In genomic region chrX:29560065-29560464, GRCh38 we compare ENCODE assay signal across 34 cellular contexts.
"Had no signal": no experiment of that assay in that cellular context is flagged by ENCODE, and none has a peak within 500 bp of the region (broad histone marks: within the 10 kb centered on the region; RNA-seq: fewer than 3 reads in every experiment).

No MANE protein-coding gene starts in this region.

- H3K9me3 Mint-ChIP-seq: activated CD4-positive, alpha-beta T cell treated with anti-CD3 and anti-CD28 coated beads, Interleukin-2, amount 10 ng/mL, durations not matched to agents 24 days and 14 days had no signal

- H3K36me3 Mint-ChIP-seq: activated CD4-positive, alpha-beta memory T cell treated with anti-CD3 and anti-CD28 coated beads for 36 hours; activated CD8-positive, alpha-beta memory T cell treated with anti-CD3 and anti-CD28 coated beads, Interleukin-2, amount 10 ng/mL, durations not matched to agents 7 days and 5 days; activated naive CD8-positive, alpha-beta T cell; brain had no signal

- H3K27me3 Mint-ChIP-seq: activated CD4-positive, alpha-beta memory T cell treated with anti-CD3 and anti-CD28 coated beads for 36 hours; activated CD4-positive, alpha-beta T cell treated with anti-CD3 and anti-CD28 coated beads for 36 hours; activated CD4-positive, alpha-beta T cell treated with anti-CD3 and anti-CD28 coated beads, Interleukin-2, amount 10 ng/mL, durations not matched to agents 24 days and 14 days; activated CD8-positive, alpha-beta memory T cell treated with anti-CD3 and anti-CD28 coated beads, Interleukin-2, amount 10 ng/mL, durations not matched to agents 7 days and 5 days; activated naive CD8-positive, alpha-beta T cell; brain; T-helper 17 cell had no signal

- FAIRE-seq: endometrium, endothelial cell of umbilical vein had no signal

- H3K36me3 ChIP-seq: breast epithelium, cardiac muscle cell, colonic mucosa, esophagus squamous epithelium had no signal

- H3K27ac Mint-ChIP-seq: activated CD4-positive, alpha-beta memory T cell treated with anti-CD3 and anti-CD28 coated beads for 36 hours; activated CD4-positive, alpha-beta T cell treated with anti-CD3 and anti-CD28 coated beads for 36 hours; activated CD4-positive, alpha-beta T cell treated with anti-CD3 and anti-CD28 coated beads, Interleukin-2, amount 10 ng/mL, durations not matched to agents 24 days and 14 days; activated CD8-positive, alpha-beta memory T cell treated with anti-CD3 and anti-CD28 coated beads, Interleukin-2, amount 10 ng/mL, durations not matched to agents 7 days and 5 days; activated CD8-positive, alpha-beta T cell treated with anti-CD3 and anti-CD28 coated beads, Interleukin-2, amount 10 ng/mL, durations not matched to agents 7 days and 5 days; activated naive CD8-positive, alpha-beta T cell; activated T-cell treated with anti-CD3 and anti-CD28 coated beads, Interleukin-2, amount 50 U/mL, for 24 hours; activated T-cell treated with anti-CD3 and anti-CD28 coated beads, Interleukin-2, amount 50 U/mL, for 72 hours; brain; T-helper 17 cell; T-helper 2 cell treated with Interferon-gamma antibody and Interleukin-4, amounts not matched to agents 5 μg/mL and 100 μg/mL, for 36 hours had no signal

- H3K4me1 Mint-ChIP-seq: activated CD4-positive, alpha-beta T cell treated with anti-CD3 and anti-CD28 coated beads for 36 hours; activated CD4-positive, alpha-beta T cell treated with anti-CD3 and anti-CD28 coated beads, Interleukin-2, amount 10 ng/mL, durations not matched to agents 24 days and 14 days; activated CD8-positive, alpha-beta memory T cell treated with anti-CD3 and anti-CD28 coated beads, Interleukin-2, amount 10 ng/mL, durations not matched to agents 7 days and 5 days; brain; T-helper 17 cell had no signal

- H3K9me3 ChIP-seq: colonic mucosa had no signal

- H3K4me3 ChIP-seq: breast epithelium, cardiac muscle cell, colonic mucosa, esophagus squamous epithelium had no signal

- ATAC-seq: activated CD4-positive, alpha-beta T cell treated with anti-CD3 and anti-CD28 coated beads for 36 hours; activated CD8-positive, alpha-beta memory T cell treated with anti-CD3 and anti-CD28 coated beads, Interleukin-2, amount 10 ng/mL, durations not matched to agents 7 days and 5 days; activated CD8-positive, alpha-beta T cell treated with anti-CD3 and anti-CD28 coated beads, Interleukin-2, amount 10 ng/mL, durations not matched to agents 7 days and 5 days; activated T-cell treated with anti-CD3 and anti-CD28 coated beads, Interleukin-2, amount 50 U/mL, for 72 hours; T-helper 17 cell had no signal

- DNase-seq: activated CD4-positive, alpha-beta memory T cell treated with anti-CD3 and anti-CD28 coated beads for 36 hours; activated CD4-positive, alpha-beta T cell treated with anti-CD3 and anti-CD28 coated beads for 36 hours; activated CD4-positive, alpha-beta T cell treated with anti-CD3 and anti-CD28 coated beads, Interleukin-2, amount 10 ng/mL, durations not matched to agents 24 days and 14 days; activated CD4-positive, CD25-positive, alpha-beta regulatory T cell; activated CD4-positive, CD25-positive, alpha-beta regulatory T cell treated with anti-CD3 and anti-CD28 coated beads, Interleukin-2, amount 50 U/mL, for 72 hours; activated CD8-positive, alpha-beta memory T cell treated with anti-CD3 and anti-CD28 coated beads, Interleukin-2, amount 10 ng/mL, durations not matched to agents 7 days and 5 days; activated CD8-positive, alpha-beta memory T cell treated with anti-CD3 and anti-CD28 coated beads, Interleukin-2, amount 50 U/mL, for 48 hours; activated CD8-positive, alpha-beta T cell treated with anti-CD3 and anti-CD28 coated beads, Interleukin-2, amount 10 ng/mL, durations not matched to agents 7 days and 5 days; activated gamma-delta T cell; activated naive CD4-positive, alpha-beta T cell; activated naive CD4-positive, alpha-beta T cell treated with anti-CD3 and anti-CD28 coated beads, Interleukin-2, amount 50 U/mL, for 16 hours; activated T-cell treated with anti-CD3 and anti-CD28 coated beads for 4 hours; activated T-cell treated with anti-CD3 and anti-CD28 coated beads, Interleukin-2, amount 50 U/mL, for 24 hours; activated T-cell treated with anti-CD3 and anti-CD28 coated beads, Interleukin-2, amount 50 U/mL, for 72 hours; amygdala; aorta; central memory CD4-positive, alpha-beta T cell; cerebellar nuclear complex; colonic mucosa; effector CD8-positive, alpha-beta T cell; esophagus squamous epithelium; foreskin fibroblast; head of caudate nucleus; T-helper 1 cell; T-helper 17 cell; T1000 had no signal

- H3K27me3 ChIP-seq: cardiac muscle cell, colonic mucosa, esophagus squamous epithelium had no signal

- H3K4me3 Mint-ChIP-seq: activated CD4-positive, alpha-beta memory T cell treated with anti-CD3 and anti-CD28 coated beads for 36 hours; activated CD4-positive, alpha-beta T cell treated with anti-CD3 and anti-CD28 coated beads for 36 hours; activated CD4-positive, alpha-beta T cell treated with anti-CD3 and anti-CD28 coated beads, Interleukin-2, amount 10 ng/mL, durations not matched to agents 24 days and 14 days; activated CD8-positive, alpha-beta memory T cell treated with anti-CD3 and anti-CD28 coated beads, Interleukin-2, amount 10 ng/mL, durations not matched to agents 7 days and 5 days; activated CD8-positive, alpha-beta T cell treated with anti-CD3 and anti-CD28 coated beads, Interleukin-2, amount 10 ng/mL, durations not matched to agents 7 days and 5 days; activated naive CD8-positive, alpha-beta T cell; activated T-cell treated with anti-CD3 and anti-CD28 coated beads, Interleukin-2, amount 50 U/mL, for 24 hours; activated T-cell treated with anti-CD3 and anti-CD28 coated beads, Interleukin-2, amount 50 U/mL, for 72 hours; brain; T-helper 17 cell; T-helper 2 cell treated with Interferon-gamma antibody and Interleukin-4, amounts not matched to agents 5 μg/mL and 100 μg/mL, for 36 hours had no signal

- H3K4me1 ChIP-seq: breast epithelium, colonic mucosa, esophagus squamous epithelium had no signal

- H3K27ac ChIP-seq: breast epithelium, cardiac muscle cell, colonic mucosa, epithelial cell of prostate, esophagus squamous epithelium had no signal
